ENCODE assay signal across 8 cellular contexts in genomic region chr7:127598318-127598717, GRCh38. TPM values are rescaled to one million over a fixed set of nuclear protein-coding genes. Genes with fewer than 3 reads are reported as not detected.
DNase-seq lines count a peak whose midpoint lies in the region; ATAC-seq, FAIRE-seq and TF ChIP-seq lines count a peak whose summit lies in the region.
"Had no signal": no experiment of that assay in that cellular context is flagged by ENCODE, and none has a peak within 500 bp of the region (broad histone marks: within the 10 kb centered on the region; RNA-seq: fewer than 3 reads in every experiment).

No MANE protein-coding gene starts in this region.

- H3K27ac ChIP-seq in HepG2 (ENCODE audit: extremely low read length, insufficient read depth, low read length) (no peak overlapping the region), right lobe of liver (no peak overlapping the region), WERI-Rb-1 (no peak overlapping the region), smooth muscle cell (ENCODE audit: low read depth) (no peak overlapping the region)
- H3K27ac ChIP-seq: thyroid gland had no signal

- H3K27me3 Mint-ChIP-seq in activated T-cell treated with anti-CD3 and anti-CD28 coated beads, Interleukin-2, amount 50 U/mL, for 72 hours (ENCODE audit: low read depth), result no peaks in the 10 kb centered on the region

- peaks cover 7% of the 10 kb centered on the region; the same call in 1 of the 2 replicates for H3K4me1 ChIP-seq in HepG2 (ENCODE audit: insufficient read depth, low read length)
- H3K4me1 ChIP-seq in right lobe of liver, result peaks cover 0 to 13% (median 0%) of the 10 kb centered on the region in 4 donors
- H3K4me1 ChIP-seq in smooth muscle cell (ENCODE audit: low read depth), result no peaks in the 10 kb centered on the region
- H3K4me1 ChIP-seq: thyroid gland had no signal

- no peaks in the 10 kb centered on the region for H3F3A ChIP-seq in smooth muscle cell (ENCODE audit: low read depth)

- no peaks in the 10 kb centered on the region for H3K9me3 Mint-ChIP-seq in activated T-cell treated with anti-CD3 and anti-CD28 coated beads, Interleukin-2, amount 50 U/mL, for 72 hours

- H3K36me3 ChIP-seq in HepG2 (replicated peaks in 1 of 2; ENCODE audit: control insufficient read depth in 1 of 2, insufficient read depth in 2 of 2, low read length in 2 of 2), result no peaks in the 10 kb centered on the region
- no peaks in the 10 kb centered on the region for H3K36me3 ChIP-seq in right lobe of liver
- no peaks in the 10 kb centered on the region for H3K36me3 ChIP-seq in WERI-Rb-1
- no peaks in the 10 kb centered on the region for H3K36me3 ChIP-seq in smooth muscle cell (ENCODE audit: low read depth)
- H3K36me3 ChIP-seq: thyroid gland had no signal

- intact Hi-C loops in HepG2 (cut with micrococcal nuclease; ENCODE audit: unreplicated experiment) (no loop called here), right lobe of liver (cut with DNase I) (no loop called here)

- in situ Hi-C loops in HepG2 (cut with HindIII; ENCODE audit: extremely low pct_ligation_motif_present, low pct_unique_long_range_greater_than_20kb), result no loop called here

- H3K4me2 ChIP-seq in HepG2 (ENCODE audit: low read depth, low read length) (no peak overlapping the region), smooth muscle cell (no peak overlapping the region)

- TF ChIP-seq CTCF in HepG2 (CRISPR knock-in tag; IDR thresholded peaks at IDR 0.05) (peak; percentile 69), right lobe of liver (IDR thresholded peaks at IDR 0.05) (peak in 1 of 4 donors; percentile 20), WERI-Rb-1 (IDR thresholded peaks at IDR 0.05; ENCODE audit: low read depth, low read length) (peak; percentile 77), smooth muscle cell (IDR thresholded peaks at IDR 0.05; ENCODE audit: borderline replicate concordance, insufficient read depth, poor library complexity, severe bottlenecking) (peak; percentile 8)

- 67% methylated on average over 3 of the region's 6 CpGs for WGBS in HepG2 (ENCODE audit: low lambda C conversion rate)
- WGBS in right lobe of liver (ENCODE audit: insufficient coverage, low coverage, low lambda C conversion rate, missing lambda C conversion rate), result 66% methylated on average over 4 of the region's 6 CpGs
- 44% methylated on average over 6 of the region's 6 CpGs for WGBS in smooth muscle cell (ENCODE audit: low lambda C conversion rate)

- TF ChIP-seq POLR2A in HepG2 (IDR thresholded peaks at IDR 0.05; ENCODE audit: insufficient read depth in 1 of 2, low read depth in 2 of 2, low read length in 2 of 2) (no peak), right lobe of liver (IDR thresholded peaks at IDR 0.05) (no peak)

- no TSS peak for BruUV-seq in HepG2 (replicated peaks; lab: Mats Ljungman, UMichigan)

- no peak overlapping the region for H3K4me3 Mint-ChIP-seq in activated T-cell treated with anti-CD3 and anti-CD28 coated beads, Interleukin-2, amount 50 U/mL, for 72 hours

- H3K9ac ChIP-seq in HepG2 (ENCODE audit: insufficient read depth, low read depth, low read length), result no peak overlapping the region
- H3K9ac ChIP-seq in smooth muscle cell (ENCODE audit: low read depth), result no peak overlapping the region

- no peak for FAIRE-seq in HepG2 (lab: Jason Lieb, UNC)
- FAIRE-seq: colon had no signal

- POLR2A ChIA-PET in HepG2 (lab: Yijun Ruan, JAX), result no interaction called here

- H3K4me3 ChIP-seq in HepG2 (replicated peaks in 1 of 3; ENCODE audit: insufficient read depth in 1 of 3, low read depth in 2 of 3, low read length in 3 of 3) (no peak overlapping the region), right lobe of liver (no peak overlapping the region), WERI-Rb-1 (ENCODE audit: low read depth, low read length) (no peak overlapping the region), smooth muscle cell (no peak overlapping the region)
- H3K4me3 ChIP-seq: thyroid gland had no signal

- TF ChIP-seq EP300 in HepG2 (IDR thresholded peaks at IDR 0.05; ENCODE audit: low read depth in 2 of 2, low read length in 2 of 2) (no peak), HepG2 (CRISPR knock-in tag; IDR thresholded peaks at IDR 0.05; ENCODE audit: borderline replicate concordance) (no peak)

- H4K20me1 ChIP-seq in HepG2 (ENCODE audit: insufficient read depth, low read length), result no peaks in the 10 kb centered on the region
- H4K20me1 ChIP-seq in smooth muscle cell (ENCODE audit: low read depth), result no peaks in the 10 kb centered on the region

- peaks cover 9% of the 10 kb centered on the region for H3K4me1 Mint-ChIP-seq in activated T-cell treated with anti-CD3 and anti-CD28 coated beads, Interleukin-2, amount 50 U/mL, for 72 hours (ENCODE audit: low read depth)

- ATAC-seq in HepG2 (peak; percentile 79), right lobe of liver (no peak)
- no peak for ATAC-seq in activated T-cell treated with anti-CD3 and anti-CD28 coated beads, Interleukin-2, amount 50 U/mL, for 72 hours (replicated peaks in 1 of 2)

- H3K79me2 ChIP-seq in HepG2 (ENCODE audit: insufficient read depth, low read length) (no peaks in the 10 kb centered on the region), smooth muscle cell (ENCODE audit: low read depth) (no peaks in the 10 kb centered on the region)

- H3K9me3 ChIP-seq in HepG2 (ENCODE audit: low read length) (no peaks in the 10 kb centered on the region), right lobe of liver (no peaks in the 10 kb centered on the region), WERI-Rb-1 (ENCODE audit: severe bottlenecking) (no peaks in the 10 kb centered on the region), smooth muscle cell (replicated peaks; ENCODE audit: low read depth) (no peaks in the 10 kb centered on the region)
- H3K9me3 ChIP-seq: thyroid gland had no signal

- peak; percentile 27 for DNase-seq in HepG2 (ENCODE audit: low spot score)
- no peak for DNase-seq in right lobe of liver
- DNase-seq in WERI-Rb-1, result peak; percentile 31
- no peak for DNase-seq in smooth muscle cell (lab: John Stamatoyannopoulos, UW; ENCODE audit: unreplicated experiment)
- DNase-seq in NCI-H2196 (lab: John Stamatoyannopoulos, UW; ENCODE audit: unreplicated experiment), result no peak
- no peak for DNase-seq in activated T-cell treated with anti-CD3 and anti-CD28 coated beads, Interleukin-2, amount 50 U/mL, for 72 hours
- DNase-seq: thyroid gland had no signal

- TF ChIP-seq RAD21 in HepG2 (CRISPR knock-in tag; IDR thresholded peaks at IDR 0.05), result no peak; the same call in 1 of the 2 replicates

- H3K36me3 Mint-ChIP-seq in activated T-cell treated with anti-CD3 and anti-CD28 coated beads, Interleukin-2, amount 50 U/mL, for 72 hours (ENCODE audit: insufficient read depth in 2 of 2), result no peaks in the 10 kb centered on the region

- CTCF ChIA-PET in HepG2 (lab: Yijun Ruan, JAX; ENCODE audit: low intra/inter-chr PET ratio, low total read pairs), result no interaction called here

- no peak overlapping the region for H3K27ac Mint-ChIP-seq in activated T-cell treated with anti-CD3 and anti-CD28 coated beads, Interleukin-2, amount 50 U/mL, for 72 hours

- H3K27me3 ChIP-seq in HepG2 (ENCODE audit: control insufficient read depth in 1 of 2, insufficient read depth in 2 of 2, low read length in 2 of 2) (peaks cover 0 to 4% of the 10 kb centered on the region in 2 experiments; a peak in 3 of 5 replicates), right lobe of liver (no peaks in the 10 kb centered on the region), WERI-Rb-1 (ENCODE audit: insufficient read depth, low read depth, severe bottlenecking) (no peaks in the 10 kb centered on the region), smooth muscle cell (ENCODE audit: low read depth) (no peaks in the 10 kb centered on the region)
- H3K27me3 ChIP-seq: thyroid gland had no signal

- H2AFZ ChIP-seq in HepG2 (ENCODE audit: low read length) (no peak overlapping the region), smooth muscle cell (ENCODE audit: low read depth) (no peak overlapping the region)

RNA-seq across cellular contexts. Expression of gene FSCN3, which starts 4.8 kb away (rescaled TPM):
- total RNA-seq in HepG2 (2016; rRNA removed; fragmentation: Illumina TruSeq; extraction: Trizol) (0.24 TPM in 1 of 2 replicates, not detected in the other), right lobe of liver (1 to 10 TPM in 2 of 6 experiments, under 1 TPM in 1, not detected in 3; 0.68 to 1.5 (median 1.2) TPM), smooth muscle cell (0.94 and 4.0 TPM in 2 replicates)
- 3.3 and 3.5 TPM in 2 replicates for total RNA-seq in HepG2 (2016; cell fraction: cytosol; rRNA removed; fragmentation: Illumina TruSeq; extraction: Trizol; ENCODE audit: low read depth)
- 0.37 TPM in 1 of 2 replicates, not detected in the other for total RNA-seq in HepG2 (2016; cell fraction: insoluble cytoplasmic fraction; rRNA removed; fragmentation: Illumina TruSeq; extraction: Trizol)
- not detected in 2 replicates for total RNA-seq in HepG2 (2016; cell fraction: membrane; rRNA removed; fragmentation: Illumina TruSeq; extraction: Trizol)
- total RNA-seq in HepG2 (2016; cell fraction: nucleus; rRNA removed; fragmentation: Illumina TruSeq; extraction: Trizol), result 0.97 and 1.4 TPM in 2 replicates
- polyA plus RNA-seq in HepG2 (2011; rRNA removed) (0.17 and 0.24 TPM in 2 replicates), smooth muscle cell (1.3 TPM in 1 of 2 replicates, not detected in the other)
- polyA plus RNA-seq in HepG2 (2011; cell fraction: cytosol; rRNA removed), result 0.28 and 0.44 TPM in 2 replicates
- polyA plus RNA-seq in HepG2 (2011; cell fraction: nucleus; rRNA removed), result 0.29 and 0.54 TPM in 2 replicates
- not detected in 2 replicates for polyA plus RNA-seq in HepG2 (2012)
- not detected in 2 replicates for polyA plus RNA-seq in HepG2 (2016; cell fraction: cytosol; fragmentation: Illumina TruSeq; extraction: Trizol; ENCODE audit: low read depth)
- not detected in 2 replicates for polyA plus RNA-seq in HepG2 (2016; cell fraction: insoluble cytoplasmic fraction; fragmentation: Illumina TruSeq; extraction: Trizol; ENCODE audit: low read depth)
- polyA plus RNA-seq in HepG2 (2016; cell fraction: membrane; fragmentation: Illumina TruSeq; extraction: Trizol; ENCODE audit: low read depth), result not detected in 2 replicates
- polyA plus RNA-seq in HepG2 (2016; cell fraction: nucleus; fragmentation: Illumina TruSeq; extraction: Trizol; ENCODE audit: insufficient read depth, low read depth), result not detected in 2 replicates
- polyA minus RNA-seq in HepG2 (2011; rRNA and poly(A)+ RNA removed; ENCODE audit: low replicate concordance), result 1.0 and 1.8 TPM in 2 replicates
- not detected in 2 replicates for polyA minus RNA-seq in HepG2 (2011; cell fraction: cytosol; rRNA and poly(A)+ RNA removed)
- polyA minus RNA-seq in HepG2 (2011; cell fraction: nucleus; rRNA and poly(A)+ RNA removed), result 1.9 and 2.7 TPM in 2 replicates
- 1 to 10 TPM; 2.7 to 3.2 TPM for total RNA-seq in activated T-cell treated with anti-CD3 and anti-CD28 coated beads, Interleukin-2, amount 50 U/mL, for 72 hours

RNA-seq across cellular contexts. Expression of gene ARF5, which starts 10.1 kb away (rescaled TPM):
- 91.4 and 109 TPM in 2 replicates for total RNA-seq in HepG2 (2016; rRNA removed; fragmentation: Illumina TruSeq; extraction: Trizol)
- 58.0 and 67.8 TPM in 2 replicates for total RNA-seq in HepG2 (2016; cell fraction: cytosol; rRNA removed; fragmentation: Illumina TruSeq; extraction: Trizol; ENCODE audit: low read depth)
- total RNA-seq in HepG2 (2016; cell fraction: insoluble cytoplasmic fraction; rRNA removed; fragmentation: Illumina TruSeq; extraction: Trizol), result 93.2 and 123 TPM in 2 replicates
- total RNA-seq in HepG2 (2016; cell fraction: membrane; rRNA removed; fragmentation: Illumina TruSeq; extraction: Trizol), result 81.4 and 93.0 TPM in 2 replicates
- 56.8 and 68.2 TPM in 2 replicates for total RNA-seq in HepG2 (2016; cell fraction: nucleus; rRNA removed; fragmentation: Illumina TruSeq; extraction: Trizol)
- polyA plus RNA-seq in HepG2 (2011; rRNA removed), result 135 and 140 TPM in 2 replicates
- polyA plus RNA-seq in HepG2 (2011; cell fraction: cytosol; rRNA removed), result 137 and 195 TPM in 2 replicates
- 91.2 and 100 TPM in 2 replicates for polyA plus RNA-seq in HepG2 (2011; cell fraction: nucleus; rRNA removed)
- polyA plus RNA-seq in HepG2 (2012), result 62.4 and 85.6 TPM in 2 replicates
- polyA plus RNA-seq in HepG2 (2016; cell fraction: cytosol; fragmentation: Illumina TruSeq; extraction: Trizol; ENCODE audit: low read depth), result 87.4 and 101 TPM in 2 replicates
- 119 and 134 TPM in 2 replicates for polyA plus RNA-seq in HepG2 (2016; cell fraction: insoluble cytoplasmic fraction; fragmentation: Illumina TruSeq; extraction: Trizol; ENCODE audit: low read depth)
- 90.2 and 107 TPM in 2 replicates for polyA plus RNA-seq in HepG2 (2016; cell fraction: membrane; fragmentation: Illumina TruSeq; extraction: Trizol; ENCODE audit: low read depth)
- polyA plus RNA-seq in HepG2 (2016; cell fraction: nucleus; fragmentation: Illumina TruSeq; extraction: Trizol; ENCODE audit: insufficient read depth, low read depth), result 144 and 151 TPM in 2 replicates
- 60.5 and 88.3 TPM in 2 replicates for polyA minus RNA-seq in HepG2 (2011; rRNA and poly(A)+ RNA removed; ENCODE audit: low replicate concordance)
- polyA minus RNA-seq in HepG2 (2011; cell fraction: cytosol; rRNA and poly(A)+ RNA removed), result 29.7 and 35.1 TPM in 2 replicates
- polyA minus RNA-seq in HepG2 (2011; cell fraction: nucleus; rRNA and poly(A)+ RNA removed), result 20.3 and 21.4 TPM in 2 replicates
- total RNA-seq in right lobe of liver, result 100 to 1,000 TPM in 1 of 6 experiments, 10 to 100 TPM in 5; 51.7 to 105 (median 60.8) TPM
- total RNA-seq in smooth muscle cell, result 184 and 219 TPM in 2 replicates
- 196 and 236 TPM in 2 replicates for polyA plus RNA-seq in smooth muscle cell
- 100 to 1,000 TPM; 114 to 135 TPM for total RNA-seq in activated T-cell treated with anti-CD3 and anti-CD28 coated beads, Interleukin-2, amount 50 U/mL, for 72 hours

RNA-seq across cellular contexts. Expression of gene GCC1, which starts 12.9 kb away (rescaled TPM):
- total RNA-seq in HepG2 (2016; rRNA removed; fragmentation: Illumina TruSeq; extraction: Trizol) (15.3 and 17.4 TPM in 2 replicates), right lobe of liver (10 to 100 TPM in 3 of 6 experiments, 1 to 10 TPM in 3; 9.4 to 11.7 (median 10.0) TPM), smooth muscle cell (14.2 and 17.1 TPM in 2 replicates)
- 1.1 and 1.3 TPM in 2 replicates for total RNA-seq in HepG2 (2016; cell fraction: cytosol; rRNA removed; fragmentation: Illumina TruSeq; extraction: Trizol; ENCODE audit: low read depth)
- 15.1 and 16.2 TPM in 2 replicates for total RNA-seq in HepG2 (2016; cell fraction: insoluble cytoplasmic fraction; rRNA removed; fragmentation: Illumina TruSeq; extraction: Trizol)
- 5.5 and 6.0 TPM in 2 replicates for total RNA-seq in HepG2 (2016; cell fraction: membrane; rRNA removed; fragmentation: Illumina TruSeq; extraction: Trizol)
- 11.1 and 12.7 TPM in 2 replicates for total RNA-seq in HepG2 (2016; cell fraction: nucleus; rRNA removed; fragmentation: Illumina TruSeq; extraction: Trizol)
- polyA plus RNA-seq in HepG2 (2011; rRNA removed) (2.5 and 3.7 TPM in 2 replicates), smooth muscle cell (15.6 and 20.3 TPM in 2 replicates)
- polyA plus RNA-seq in HepG2 (2011; cell fraction: cytosol; rRNA removed), result 2.9 and 3.6 TPM in 2 replicates
- polyA plus RNA-seq in HepG2 (2011; cell fraction: nucleus; rRNA removed), result 3.9 and 4.0 TPM in 2 replicates
- 6.1 and 8.3 TPM in 2 replicates for polyA plus RNA-seq in HepG2 (2012)
- 0.40 and 0.53 TPM in 2 replicates for polyA plus RNA-seq in HepG2 (2016; cell fraction: cytosol; fragmentation: Illumina TruSeq; extraction: Trizol; ENCODE audit: low read depth)
- polyA plus RNA-seq in HepG2 (2016; cell fraction: insoluble cytoplasmic fraction; fragmentation: Illumina TruSeq; extraction: Trizol; ENCODE audit: low read depth), result 9.9 TPM in 2 replicates
- polyA plus RNA-seq in HepG2 (2016; cell fraction: membrane; fragmentation: Illumina TruSeq; extraction: Trizol; ENCODE audit: low read depth), result 2.0 TPM in 2 replicates
- polyA plus RNA-seq in HepG2 (2016; cell fraction: nucleus; fragmentation: Illumina TruSeq; extraction: Trizol; ENCODE audit: insufficient read depth, low read depth), result 7.0 and 7.4 TPM in 2 replicates
- 9.4 and 12.7 TPM in 2 replicates for polyA minus RNA-seq in HepG2 (2011; rRNA and poly(A)+ RNA removed; ENCODE audit: low replicate concordance)
- polyA minus RNA-seq in HepG2 (2011; cell fraction: cytosol; rRNA and poly(A)+ RNA removed), result 4.7 and 7.7 TPM in 2 replicates
- polyA minus RNA-seq in HepG2 (2011; cell fraction: nucleus; rRNA and poly(A)+ RNA removed), result 12.1 and 12.8 TPM in 2 replicates
- total RNA-seq in activated T-cell treated with anti-CD3 and anti-CD28 coated beads, Interleukin-2, amount 50 U/mL, for 72 hours, result 10 to 100 TPM; 24.5 to 25.1 TPM

RNA-seq across cellular contexts. Expression of gene PAX4, which starts 19.6 kb away (rescaled TPM):
- total RNA-seq in HepG2 (2016; rRNA removed; fragmentation: Illumina TruSeq; extraction: Trizol), result not detected in 2 replicates
- not detected in 2 replicates for total RNA-seq in HepG2 (2016; cell fraction: cytosol; rRNA removed; fragmentation: Illumina TruSeq; extraction: Trizol; ENCODE audit: low read depth)
- total RNA-seq in HepG2 (2016; cell fraction: insoluble cytoplasmic fraction; rRNA removed; fragmentation: Illumina TruSeq; extraction: Trizol), result not detected in 2 replicates
- not detected in 2 replicates for total RNA-seq in HepG2 (2016; cell fraction: membrane; rRNA removed; fragmentation: Illumina TruSeq; extraction: Trizol)
- not detected in 2 replicates for total RNA-seq in HepG2 (2016; cell fraction: nucleus; rRNA removed; fragmentation: Illumina TruSeq; extraction: Trizol)
- not detected in 2 replicates for polyA plus RNA-seq in HepG2 (2011; rRNA removed)
- polyA plus RNA-seq in HepG2 (2011; cell fraction: cytosol; rRNA removed), result not detected in 2 replicates
- not detected in 2 replicates for polyA plus RNA-seq in HepG2 (2011; cell fraction: nucleus; rRNA removed)
- polyA plus RNA-seq in HepG2 (2012), result not detected in 2 replicates
- not detected in 2 replicates for polyA plus RNA-seq in HepG2 (2016; cell fraction: cytosol; fragmentation: Illumina TruSeq; extraction: Trizol; ENCODE audit: low read depth)
- polyA plus RNA-seq in HepG2 (2016; cell fraction: insoluble cytoplasmic fraction; fragmentation: Illumina TruSeq; extraction: Trizol; ENCODE audit: low read depth), result not detected in 2 replicates
- not detected in 2 replicates for polyA plus RNA-seq in HepG2 (2016; cell fraction: membrane; fragmentation: Illumina TruSeq; extraction: Trizol; ENCODE audit: low read depth)
- polyA plus RNA-seq in HepG2 (2016; cell fraction: nucleus; fragmentation: Illumina TruSeq; extraction: Trizol; ENCODE audit: insufficient read depth, low read depth), result not detected in 2 replicates
- not detected in 2 replicates for polyA minus RNA-seq in HepG2 (2011; rRNA and poly(A)+ RNA removed; ENCODE audit: low replicate concordance)
- not detected in 2 replicates for polyA minus RNA-seq in HepG2 (2011; cell fraction: cytosol; rRNA and poly(A)+ RNA removed)
- not detected in 2 replicates for polyA minus RNA-seq in HepG2 (2011; cell fraction: nucleus; rRNA and poly(A)+ RNA removed)
- total RNA-seq in right lobe of liver, result not detected
- not detected in 2 replicates for total RNA-seq in smooth muscle cell
- not detected in 2 replicates for polyA plus RNA-seq in smooth muscle cell
- total RNA-seq in activated T-cell treated with anti-CD3 and anti-CD28 coated beads, Interleukin-2, amount 50 U/mL, for 72 hours, result not detected
- total RNA-seq: thyroid gland had no signal

RNA-seq across cellular contexts. Expression of gene SND1, which starts 53.7 kb away (rescaled TPM):
- total RNA-seq in HepG2 (2016; rRNA removed; fragmentation: Illumina TruSeq; extraction: Trizol) (170 and 182 TPM in 2 replicates), right lobe of liver (100 to 1,000 TPM in 5 of 6 experiments, 10 to 100 TPM in 1; 77.5 to 150 (median 126) TPM), smooth muscle cell (129 and 187 TPM in 2 replicates)
- total RNA-seq in HepG2 (2016; cell fraction: cytosol; rRNA removed; fragmentation: Illumina TruSeq; extraction: Trizol; ENCODE audit: low read depth), result 34.5 and 40.2 TPM in 2 replicates
- 155 and 182 TPM in 2 replicates for total RNA-seq in HepG2 (2016; cell fraction: insoluble cytoplasmic fraction; rRNA removed; fragmentation: Illumina TruSeq; extraction: Trizol)
- 84.3 and 94.4 TPM in 2 replicates for total RNA-seq in HepG2 (2016; cell fraction: membrane; rRNA removed; fragmentation: Illumina TruSeq; extraction: Trizol)
- total RNA-seq in HepG2 (2016; cell fraction: nucleus; rRNA removed; fragmentation: Illumina TruSeq; extraction: Trizol), result 172 and 175 TPM in 2 replicates
- polyA plus RNA-seq in HepG2 (2011; rRNA removed) (110 and 126 TPM in 2 replicates), smooth muscle cell (134 and 136 TPM in 2 replicates)
- 131 and 133 TPM in 2 replicates for polyA plus RNA-seq in HepG2 (2011; cell fraction: cytosol; rRNA removed)
- 69.2 and 72.7 TPM in 2 replicates for polyA plus RNA-seq in HepG2 (2011; cell fraction: nucleus; rRNA removed)
- polyA plus RNA-seq in HepG2 (2012), result 165 and 216 TPM in 2 replicates
- polyA plus RNA-seq in HepG2 (2016; cell fraction: cytosol; fragmentation: Illumina TruSeq; extraction: Trizol; ENCODE audit: low read depth), result 22.2 and 26.2 TPM in 2 replicates
- 124 and 140 TPM in 2 replicates for polyA plus RNA-seq in HepG2 (2016; cell fraction: insoluble cytoplasmic fraction; fragmentation: Illumina TruSeq; extraction: Trizol; ENCODE audit: low read depth)
- polyA plus RNA-seq in HepG2 (2016; cell fraction: membrane; fragmentation: Illumina TruSeq; extraction: Trizol; ENCODE audit: low read depth), result 49.9 and 61.8 TPM in 2 replicates
- polyA plus RNA-seq in HepG2 (2016; cell fraction: nucleus; fragmentation: Illumina TruSeq; extraction: Trizol; ENCODE audit: insufficient read depth, low read depth), result 108 TPM in 2 replicates
- polyA minus RNA-seq in HepG2 (2011; rRNA and poly(A)+ RNA removed; ENCODE audit: low replicate concordance), result 268 and 294 TPM in 2 replicates
- 168 and 188 TPM in 2 replicates for polyA minus RNA-seq in HepG2 (2011; cell fraction: cytosol; rRNA and poly(A)+ RNA removed)
- polyA minus RNA-seq in HepG2 (2011; cell fraction: nucleus; rRNA and poly(A)+ RNA removed), result 266 and 305 TPM in 2 replicates
- total RNA-seq in activated T-cell treated with anti-CD3 and anti-CD28 coated beads, Interleukin-2, amount 50 U/mL, for 72 hours, result 100 to 1,000 TPM; 237 to 285 TPM

Comparison
In these comparisons a context has a peak if more than half of its experiments do, and no peak if none do; other contexts are left out.
1. DNase-seq: peak in HepG2 (single experiment) and WERI-Rb-1 (single experiment); none in right lobe of liver (0 of 3), smooth muscle cell (single experiment), NCI-H2196 (single experiment) and activated T-cell treated with anti-CD3 and anti-CD28 coated beads, Interleukin-2, amount 50 U/mL, for 72 hours (0 of 2).